Comparison of ENCODE assay signal across 35 cellular contexts in the genomic region with DNA sequence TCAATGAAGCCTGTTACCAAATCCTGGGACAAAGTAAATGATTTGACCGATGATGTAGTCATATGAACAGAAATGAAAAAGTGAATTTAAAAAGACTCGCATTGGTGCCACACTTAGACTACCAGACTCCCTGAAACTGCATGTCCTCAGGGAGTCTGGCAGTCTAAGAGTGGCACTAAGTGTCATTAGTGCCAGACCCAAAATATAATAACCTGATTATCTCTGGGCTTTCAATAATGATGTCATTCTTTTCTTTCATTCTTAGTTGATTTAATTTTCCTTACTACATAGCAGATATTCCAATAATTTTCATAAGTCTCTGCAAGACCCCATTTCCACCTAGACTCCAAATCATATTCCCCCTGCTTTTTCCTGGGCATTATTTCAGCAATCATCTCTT. TPM values are rescaled to one million over a fixed set of nuclear protein-coding genes. Genes with fewer than 3 reads are reported as not detected.
"Had no signal": no experiment of that assay in that cellular context is flagged by ENCODE, and none has a peak within 500 bp of the region (broad histone marks: within the 10 kb centered on the region; RNA-seq: fewer than 3 reads in every experiment).

No MANE protein-coding gene starts in this region.

- H3K27ac ChIP-seq: adrenal gland, body of pancreas, colonic mucosa, epithelial cell of prostate, esophagus squamous epithelium, heart left ventricle had no signal

- H3K27me3 ChIP-seq: adrenal gland, body of pancreas, colonic mucosa, esophagus squamous epithelium, heart left ventricle had no signal

- DNase-seq: activated CD4-positive, alpha-beta memory T cell treated with anti-CD3 and anti-CD28 coated beads for 36 hours; activated CD4-positive, alpha-beta T cell treated with anti-CD3 and anti-CD28 coated beads for 36 hours; activated CD4-positive, alpha-beta T cell treated with anti-CD3 and anti-CD28 coated beads, Interleukin-2, amount 10 ng/mL, durations not matched to agents 24 days and 14 days; activated CD4-positive, CD25-positive, alpha-beta regulatory T cell; activated CD4-positive, CD25-positive, alpha-beta regulatory T cell treated with anti-CD3 and anti-CD28 coated beads, Interleukin-2, amount 50 U/mL, for 72 hours; activated CD8-positive, alpha-beta memory T cell treated with anti-CD3 and anti-CD28 coated beads, Interleukin-2, amount 10 ng/mL, durations not matched to agents 7 days and 5 days; activated CD8-positive, alpha-beta memory T cell treated with anti-CD3 and anti-CD28 coated beads, Interleukin-2, amount 50 U/mL, for 4 hours; activated CD8-positive, alpha-beta T cell treated with anti-CD3 and anti-CD28 coated beads, Interleukin-2, amount 10 ng/mL, durations not matched to agents 7 days and 5 days; activated effector memory CD4-positive, alpha-beta T cell treated with anti-CD3 and anti-CD28 coated beads, Interleukin-2, amount 50 U/mL, for 16 hours; activated naive CD4-positive, alpha-beta T cell treated with anti-CD3 and anti-CD28 coated beads for 36 hours; activated naive CD8-positive, alpha-beta T cell treated with anti-CD3 and anti-CD28 coated beads for 36 hours; activated naive CD8-positive, alpha-beta T cell treated with anti-CD3 and anti-CD28 coated beads, Interleukin-2, amount 50 U/mL, for 24 hours; activated T-cell treated with anti-CD3 and anti-CD28 coated beads, Interleukin-2, amount 50 U/mL, for 1 hour; activated T-cell treated with anti-CD3 and anti-CD28 coated beads, Interleukin-2, amount 50 U/mL, for 48 hours; adrenal gland; amygdala; aorta; body of pancreas; colonic mucosa; effector CD8-positive, alpha-beta T cell; esophagus squamous epithelium; foreskin melanocyte; glutamatergic neuron; heart left ventricle; T-helper 1 cell; T-helper 17 cell; T1000 had no signal

- H3K4me1 Mint-ChIP-seq: activated CD4-positive, alpha-beta T cell treated with anti-CD3 and anti-CD28 coated beads for 36 hours; activated CD4-positive, alpha-beta T cell treated with anti-CD3 and anti-CD28 coated beads, Interleukin-2, amount 10 ng/mL, durations not matched to agents 24 days and 14 days; activated CD8-positive, alpha-beta memory T cell treated with anti-CD3 and anti-CD28 coated beads, Interleukin-2, amount 10 ng/mL, durations not matched to agents 7 days and 5 days; activated naive CD4-positive, alpha-beta T cell treated with anti-CD3 and anti-CD28 coated beads, Interleukin-2, amount 50 U/mL, for 24 hours; activated naive CD8-positive, alpha-beta T cell treated with anti-CD3 and anti-CD28 coated beads for 36 hours; activated naive CD8-positive, alpha-beta T cell treated with anti-CD3 and anti-CD28 coated beads, Interleukin-2, amount 50 U/mL, for 24 hours; T-helper 17 cell had no signal

- H3K4me1 ChIP-seq: adrenal gland, body of pancreas, colonic mucosa, esophagus squamous epithelium had no signal

- H3K4me3 Mint-ChIP-seq: activated CD4-positive, alpha-beta memory T cell treated with anti-CD3 and anti-CD28 coated beads for 36 hours; activated CD4-positive, alpha-beta T cell treated with anti-CD3 and anti-CD28 coated beads for 36 hours; activated CD4-positive, alpha-beta T cell treated with anti-CD3 and anti-CD28 coated beads, Interleukin-2, amount 10 ng/mL, durations not matched to agents 24 days and 14 days; activated CD8-positive, alpha-beta memory T cell treated with anti-CD3 and anti-CD28 coated beads, Interleukin-2, amount 10 ng/mL, durations not matched to agents 7 days and 5 days; activated CD8-positive, alpha-beta T cell treated with anti-CD3 and anti-CD28 coated beads, Interleukin-2, amount 10 ng/mL, durations not matched to agents 7 days and 5 days; activated naive CD4-positive, alpha-beta T cell treated with anti-CD3 and anti-CD28 coated beads for 36 hours; activated naive CD4-positive, alpha-beta T cell treated with anti-CD3 and anti-CD28 coated beads, Interleukin-2, amount 50 U/mL, for 24 hours; activated naive CD8-positive, alpha-beta T cell treated with anti-CD3 and anti-CD28 coated beads for 36 hours; activated naive CD8-positive, alpha-beta T cell treated with anti-CD3 and anti-CD28 coated beads, Interleukin-2, amount 50 U/mL, for 24 hours; activated T-helper 1 cell treated with anti-CD3 and anti-CD28 coated beads, Interleukin-12 subunit alpha, Interleukin-12 subunit beta, Interleukin-2, Interleukin-4 antibody, amounts not matched to agents 30 ng/mL and 10 ng/mL and 1 ng/mL, durations not matched to agents 14 hours and 24 hours and 36 hours; T-helper 17 cell; T-helper 2 cell treated with Interferon-gamma antibody and Interleukin-4, amounts not matched to agents 5 μg/mL and 100 μg/mL, for 36 hours had no signal

- H3K4me3 ChIP-seq: adrenal gland, body of pancreas, colonic mucosa, esophagus squamous epithelium, heart left ventricle had no signal

- ATAC-seq: activated CD4-positive, alpha-beta T cell treated with anti-CD3 and anti-CD28 coated beads for 36 hours; activated CD8-positive, alpha-beta memory T cell treated with anti-CD3 and anti-CD28 coated beads, Interleukin-2, amount 10 ng/mL, durations not matched to agents 7 days and 5 days; activated CD8-positive, alpha-beta T cell treated with anti-CD3 and anti-CD28 coated beads, Interleukin-2, amount 10 ng/mL, durations not matched to agents 7 days and 5 days; activated naive CD8-positive, alpha-beta T cell treated with anti-CD3 and anti-CD28 coated beads, Interleukin-2, amount 50 U/mL, for 24 hours; body of pancreas; heart left ventricle; T-helper 17 cell had no signal

- H3K9me3 Mint-ChIP-seq: activated CD4-positive, alpha-beta T cell treated with anti-CD3 and anti-CD28 coated beads, Interleukin-2, amount 10 ng/mL, durations not matched to agents 24 days and 14 days; activated naive CD4-positive, alpha-beta T cell treated with anti-CD3 and anti-CD28 coated beads, Interleukin-2, amount 50 U/mL, for 24 hours; activated naive CD8-positive, alpha-beta T cell treated with anti-CD3 and anti-CD28 coated beads, Interleukin-2, amount 50 U/mL, for 24 hours; T-helper 2 cell treated with Interferon-gamma antibody and Interleukin-4, amounts not matched to agents 5 μg/mL and 100 μg/mL, for 36 hours had no signal

- H3K36me3 Mint-ChIP-seq: activated CD4-positive, alpha-beta memory T cell treated with anti-CD3 and anti-CD28 coated beads for 36 hours; activated CD8-positive, alpha-beta memory T cell treated with anti-CD3 and anti-CD28 coated beads, Interleukin-2, amount 10 ng/mL, durations not matched to agents 7 days and 5 days; activated naive CD4-positive, alpha-beta T cell treated with anti-CD3 and anti-CD28 coated beads, Interleukin-2, amount 50 U/mL, for 24 hours; activated naive CD8-positive, alpha-beta T cell treated with anti-CD3 and anti-CD28 coated beads for 36 hours had no signal

- H3K27ac Mint-ChIP-seq: activated CD4-positive, alpha-beta memory T cell treated with anti-CD3 and anti-CD28 coated beads for 36 hours; activated CD4-positive, alpha-beta T cell treated with anti-CD3 and anti-CD28 coated beads for 36 hours; activated CD4-positive, alpha-beta T cell treated with anti-CD3 and anti-CD28 coated beads, Interleukin-2, amount 10 ng/mL, durations not matched to agents 24 days and 14 days; activated CD8-positive, alpha-beta memory T cell treated with anti-CD3 and anti-CD28 coated beads, Interleukin-2, amount 10 ng/mL, durations not matched to agents 7 days and 5 days; activated CD8-positive, alpha-beta T cell treated with anti-CD3 and anti-CD28 coated beads, Interleukin-2, amount 10 ng/mL, durations not matched to agents 7 days and 5 days; activated naive CD4-positive, alpha-beta T cell treated with anti-CD3 and anti-CD28 coated beads for 36 hours; activated naive CD4-positive, alpha-beta T cell treated with anti-CD3 and anti-CD28 coated beads, Interleukin-2, amount 50 U/mL, for 24 hours; activated naive CD8-positive, alpha-beta T cell treated with anti-CD3 and anti-CD28 coated beads for 36 hours; activated naive CD8-positive, alpha-beta T cell treated with anti-CD3 and anti-CD28 coated beads, Interleukin-2, amount 50 U/mL, for 24 hours; activated T-helper 1 cell treated with anti-CD3 and anti-CD28 coated beads, Interleukin-12 subunit alpha, Interleukin-12 subunit beta, Interleukin-2, Interleukin-4 antibody, amounts not matched to agents 30 ng/mL and 10 ng/mL and 1 ng/mL, durations not matched to agents 14 hours and 24 hours and 36 hours; activated T-helper 2 cell treated with anti-CD3 and anti-CD28 coated beads, Interferon-gamma antibody, Interleukin-2, Interleukin-4, amounts not matched to agents 10 μg/mL and 5 μg/mL and 100 μg/mL, durations not matched to agents 14 hours and 24 hours and 36 hours; T-helper 17 cell; T-helper 2 cell treated with Interferon-gamma antibody and Interleukin-4, amounts not matched to agents 5 μg/mL and 100 μg/mL, for 36 hours had no signal

- H3K9me3 ChIP-seq: adrenal gland, body of pancreas, colonic mucosa had no signal

- H3K36me3 ChIP-seq: adrenal gland, colonic mucosa, esophagus squamous epithelium, heart left ventricle had no signal

- H3K27me3 Mint-ChIP-seq: activated CD4-positive, alpha-beta T cell treated with anti-CD3 and anti-CD28 coated beads, Interleukin-2, amount 10 ng/mL, durations not matched to agents 24 days and 14 days; activated CD8-positive, alpha-beta memory T cell treated with anti-CD3 and anti-CD28 coated beads, Interleukin-2, amount 10 ng/mL, durations not matched to agents 7 days and 5 days; activated naive CD8-positive, alpha-beta T cell treated with anti-CD3 and anti-CD28 coated beads for 36 hours; activated naive CD8-positive, alpha-beta T cell treated with anti-CD3 and anti-CD28 coated beads, Interleukin-2, amount 50 U/mL, for 24 hours had no signal

RNA-seq across cellular contexts. Expression of gene OR2K2, which starts 59.0 kb away (rescaled TPM):
- polyA plus RNA-seq: adrenal gland, aorta, endothelial cell of umbilical vein, esophagus, fibroblast of lung, heart left ventricle had no signal
